ENCODE assay signal across 12 cellular contexts in the genomic region with DNA sequence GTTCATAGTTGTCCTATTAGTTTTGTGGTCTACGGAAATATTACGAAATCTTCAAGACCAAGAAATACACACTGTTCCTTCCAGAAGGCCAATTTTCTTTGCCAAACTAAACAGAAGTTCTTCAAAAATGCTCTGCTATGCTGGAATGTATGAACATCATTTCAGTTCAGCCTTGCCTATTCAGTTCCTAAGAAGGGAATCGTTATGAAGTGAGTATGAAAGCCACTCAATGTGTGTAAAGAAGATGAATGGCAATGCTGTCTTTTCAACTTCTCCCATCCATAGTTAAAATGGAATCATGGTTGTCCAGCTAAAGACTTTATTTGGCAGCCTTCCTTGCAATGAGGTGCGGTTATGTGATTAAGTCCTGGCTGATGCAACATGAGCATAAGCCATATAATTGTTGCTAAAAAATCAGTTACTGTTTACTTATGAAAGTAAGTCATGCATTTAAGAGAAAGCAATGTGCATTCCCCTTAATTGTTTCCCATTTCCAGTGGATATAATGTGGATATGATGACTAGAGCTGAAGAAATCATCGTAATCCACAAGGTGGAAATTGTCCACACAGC.
A peak's percentile ranks its signal among the peaks of the same experiment; 100 is the strongest.
DNase-seq lines count a peak whose midpoint lies in the region; ATAC-seq and TF ChIP-seq lines count a peak whose summit lies in the region.
"Had no signal": no experiment of that assay in that cellular context is flagged by ENCODE, and none has a peak within 500 bp of the region (broad histone marks: within the 10 kb centered on the region; RNA-seq: fewer than 3 reads in every experiment).

No MANE protein-coding gene starts in this region.

- H3K9ac ChIP-seq in skeletal muscle tissue (ENCODE audit: low read depth in 1 of 3, low read length in 3 of 3) = no peak overlapping the region

- peaks cover 0 to 7% (median 3%) of the 10 kb centered on the region in 5 donors for H3K9me3 Mint-ChIP-seq in CD8-positive, alpha-beta memory T cell
- H3K9me3 Mint-ChIP-seq in activated T-helper 17 cell treated with anti-CD3 and anti-CD28 coated beads, Interleukin-2, amount 50 U/mL, for 72 hours = peaks cover 6% of the 10 kb centered on the region
- H3K9me3 Mint-ChIP-seq: activated T-helper 1 cell treated with anti-CD3 and anti-CD28 coated beads, Interleukin-12 subunit alpha, Interleukin-12 subunit beta, Interleukin-2, Interleukin-4 antibody, amounts not matched to agents 30 ng/mL and 10 ng/mL and 1 ng/mL, durations not matched to agents 14 hours and 24 hours and 36 hours had no signal

- POLR2A ChIA-PET in CD8-positive, alpha-beta memory T cell (lab: Charles Lee) = no interaction called here

- no peak overlapping the region for H3K27ac Mint-ChIP-seq in CD8-positive, alpha-beta memory T cell
- H3K27ac Mint-ChIP-seq in activated T-helper 17 cell treated with anti-CD3 and anti-CD28 coated beads, Interleukin-2, amount 50 U/mL, for 72 hours = no peak overlapping the region
- H3K27ac Mint-ChIP-seq: activated T-helper 1 cell treated with anti-CD3 and anti-CD28 coated beads, Interleukin-12 subunit alpha, Interleukin-12 subunit beta, Interleukin-2, Interleukin-4 antibody, amounts not matched to agents 30 ng/mL and 10 ng/mL and 1 ng/mL, durations not matched to agents 14 hours and 24 hours and 36 hours; progenitor cell of endocrine pancreas had no signal

- intact Hi-C loops in left ventricle myocardium inferior (cut with micrococcal nuclease) = no loop called here

- no peaks in the 10 kb centered on the region for H3K27me3 Mint-ChIP-seq in CD8-positive, alpha-beta memory T cell
- no peaks in the 10 kb centered on the region for H3K27me3 Mint-ChIP-seq in activated T-helper 17 cell treated with anti-CD3 and anti-CD28 coated beads, Interleukin-2, amount 50 U/mL, for 72 hours
- H3K27me3 Mint-ChIP-seq: progenitor cell of endocrine pancreas had no signal

- H3K4me3 Mint-ChIP-seq in CD8-positive, alpha-beta memory T cell = no peak overlapping the region
- H3K4me3 Mint-ChIP-seq in activated T-helper 17 cell treated with anti-CD3 and anti-CD28 coated beads, Interleukin-2, amount 50 U/mL, for 72 hours = no peak overlapping the region
- H3K4me3 Mint-ChIP-seq: activated T-helper 1 cell treated with anti-CD3 and anti-CD28 coated beads, Interleukin-12 subunit alpha, Interleukin-12 subunit beta, Interleukin-2, Interleukin-4 antibody, amounts not matched to agents 30 ng/mL and 10 ng/mL and 1 ng/mL, durations not matched to agents 14 hours and 24 hours and 36 hours had no signal

- TF ChIP-seq CTCF in astrocyte of the spinal cord (IDR thresholded peaks at IDR 0.05; ENCODE audit: low read depth, low read length) (no peak), left ventricle myocardium inferior (IDR thresholded peaks at IDR 0.05; ENCODE audit: borderline replicate concordance) (no peak)

- H3K36me3 Mint-ChIP-seq in CD8-positive, alpha-beta memory T cell = no peaks in the 10 kb centered on the region
- no peaks in the 10 kb centered on the region for H3K36me3 Mint-ChIP-seq in activated T-helper 17 cell treated with anti-CD3 and anti-CD28 coated beads, Interleukin-2, amount 50 U/mL, for 72 hours (ENCODE audit: low read depth)

- H3K27me3 ChIP-seq in left ventricle myocardium inferior (ENCODE audit: low read depth) (no peaks in the 10 kb centered on the region), skeletal muscle tissue (ENCODE audit: control insufficient read depth in 3 of 3, insufficient read depth in 3 of 3, low read length in 3 of 3) (no peaks in the 10 kb centered on the region)
- H3K27me3 ChIP-seq in CD8-positive, alpha-beta memory T cell (ENCODE audit: insufficient read depth, low read length, poor library complexity, severe bottlenecking) = no peaks in the 10 kb centered on the region

- in situ Hi-C loops in astrocyte of the spinal cord (cut with HindIII; ENCODE audit: low sequenced_read_pairs) = no loop called here

- H3K4me3 ChIP-seq in astrocyte of the spinal cord (ENCODE audit: low read depth, low read length) = no peak overlapping the region
- H3K4me3 ChIP-seq in left ventricle myocardium inferior = no peak overlapping the region
- no peak overlapping the region for H3K4me3 ChIP-seq in skeletal muscle tissue (ENCODE audit: low read length in 3 of 3)
- H3K4me3 ChIP-seq in CD8-positive, alpha-beta memory T cell (ENCODE audit: low read length) = no peak overlapping the region

- no peaks in the 10 kb centered on the region for H3K36me3 ChIP-seq in left ventricle myocardium inferior
- H3K36me3 ChIP-seq in skeletal muscle tissue (ENCODE audit: control insufficient read depth in 3 of 3, insufficient read depth in 3 of 3, low read length in 3 of 3) = no peaks in the 10 kb centered on the region
- H3K36me3 ChIP-seq in CD8-positive, alpha-beta memory T cell (ENCODE audit: insufficient read depth, low read length) = no peaks in the 10 kb centered on the region

- ATAC-seq in HG02840 (IDR thresholded peaks at IDR 0.05; ENCODE audit: low FRiP score, unreplicated experiment) = no peak
- no peak for ATAC-seq in activated T-helper 17 cell treated with anti-CD3 and anti-CD28 coated beads, Interleukin-2, amount 50 U/mL, for 72 hours (replicated peaks)

- H3K4me1 ChIP-seq in left ventricle myocardium inferior (no peaks in the 10 kb centered on the region), skeletal muscle tissue (ENCODE audit: control insufficient read depth in 3 of 3, insufficient read depth in 3 of 3, low read length in 3 of 3) (peaks cover 0 to 3% (median 0%) of the 10 kb centered on the region in 3 donors)
- H3K4me1 ChIP-seq in CD8-positive, alpha-beta memory T cell (ENCODE audit: insufficient read depth, low read length) = no peaks in the 10 kb centered on the region

- CTCF ChIA-PET in CD8-positive, alpha-beta memory T cell (lab: Charles Lee) = no interaction called here

- peaks cover 4% of the 10 kb centered on the region for H3K9me3 ChIP-seq in left ventricle myocardium inferior (replicated peaks)
- H3K9me3 ChIP-seq in skeletal muscle tissue (ENCODE audit: control insufficient read depth in 3 of 3, low read length in 3 of 3) = no peaks in the 10 kb centered on the region
- no peaks in the 10 kb centered on the region for H3K9me3 ChIP-seq in CD8-positive, alpha-beta memory T cell (ENCODE audit: low read length)

- DNase-seq in GOT3 (lab: John Stamatoyannopoulos, UW) (peak; percentile 93), astrocyte of the spinal cord (ENCODE audit: low read depth, low spot score) (peak; percentile 87), left ventricle myocardium inferior (no peak), NCI-H226 (no peak)
- no peak for DNase-seq in CD8-positive, alpha-beta memory T cell
- DNase-seq: effector memory CD4-positive, alpha-beta T cell; NCI-H1105 had no signal

- H3K27ac ChIP-seq in left ventricle myocardium inferior (replicated peaks) (peak overlapping the region; percentile 74), skeletal muscle tissue (ENCODE audit: low read depth, low read length) (peak overlapping the region; percentile 31)
- no peak overlapping the region for H3K27ac ChIP-seq in CD8-positive, alpha-beta memory T cell (ENCODE audit: low read depth, low read length)

- no peaks in the 10 kb centered on the region for H3K4me1 Mint-ChIP-seq in CD8-positive, alpha-beta memory T cell
- no peaks in the 10 kb centered on the region for H3K4me1 Mint-ChIP-seq in activated T-helper 17 cell treated with anti-CD3 and anti-CD28 coated beads, Interleukin-2, amount 50 U/mL, for 72 hours

Comparison
In these comparisons a context has a peak if more than half of its experiments do, and no peak if none do; other contexts are left out.
1. DNase-seq: peak in GOT3 (single experiment) and astrocyte of the spinal cord (single experiment); none in left ventricle myocardium inferior (single experiment), CD8-positive, alpha-beta memory T cell (0 of 5) and NCI-H226 (single experiment).